In genomic region chr22:25930710-25931353, GRCh38 we compare ENCODE assay signal across 18 cellular contexts.
DNase-seq lines count a peak whose midpoint lies in the region; ATAC-seq, FAIRE-seq and TF ChIP-seq lines count a peak whose summit lies in the region.
"Had no signal": no experiment of that assay in that cellular context is flagged by ENCODE, and none has a peak within 500 bp of the region (broad histone marks: within the 10 kb centered on the region; RNA-seq: fewer than 3 reads in every experiment).

No MANE protein-coding gene starts in this region.

- TF ChIP-seq POLR2A in testis (IDR thresholded peaks at IDR 0.05) = no peak

- H3K9me2 ChIP-seq in OCI-LY7 (ENCODE audit: insufficient read depth, low read length) = no peaks in the 10 kb centered on the region

- H3K4me1 ChIP-seq in pancreas (no peaks in the 10 kb centered on the region), testis (no peaks in the 10 kb centered on the region), OCI-LY7 (ENCODE audit: insufficient read depth, low read length, poor library complexity, severe bottlenecking) (no peaks in the 10 kb centered on the region)

- ATAC-seq in pancreas = peak; percentile 50 to 92 (median 78)
- ATAC-seq in GM19035 (IDR thresholded peaks at IDR 0.05; ENCODE audit: unreplicated experiment) = no peak
- ATAC-seq: activated CD4-positive, CD25-positive, alpha-beta regulatory T cell treated with anti-CD3 and anti-CD28 coated beads, Interleukin-2, amount 50 U/mL, for 24 hours; HCT116; left ventricle myocardium superior; T-helper 17 cell had no signal

- BruUV-seq in OCI-LY7 (replicated peaks; lab: Mats Ljungman, UMichigan) = no TSS peak

- intact Hi-C loops in pancreas (cut with DNase I) = no loop called here
- intact Hi-C loops in testis (cut with DNase I; ENCODE audit: low total_unique reads) = no loop called here
- intact Hi-C loops in OCI-LY7 (cut with micrococcal nuclease; ENCODE audit: unreplicated experiment) = no loop called here

- no peaks in the 10 kb centered on the region for H3K79me2 ChIP-seq in OCI-LY7 (ENCODE audit: insufficient read depth, low read depth, low read length)

- H3K27me3 ChIP-seq in pancreas = no peaks in the 10 kb centered on the region
- H3K27me3 ChIP-seq in testis = no peaks in the 10 kb centered on the region

- CTCF ChIA-PET in OCI-LY7 (lab: Charles Lee; ENCODE audit: unreplicated experiment) = no interaction called here

- FAIRE-seq in pancreas (lab: Jason Lieb, UNC) = no peak

- H3K36me3 ChIP-seq in pancreas = no peaks in the 10 kb centered on the region
- no peaks in the 10 kb centered on the region for H3K36me3 ChIP-seq in testis (ENCODE audit: low read depth, missing control alignments)
- no peaks in the 10 kb centered on the region for H3K36me3 ChIP-seq in OCI-LY7 (ENCODE audit: insufficient read depth, low read length)

- no peaks in the 10 kb centered on the region for H3K9me3 ChIP-seq in pancreas
- H3K9me3 ChIP-seq in testis = no peaks in the 10 kb centered on the region
- H3K9me3 ChIP-seq in OCI-LY7 (ENCODE audit: low read length) = no peaks in the 10 kb centered on the region
- H3K9me3 ChIP-seq: thoracic aorta had no signal

- 24 to 31% methylated on average over 10 of the region's 10 CpGs for WGBS in pancreas, 2 donors
- WGBS in testis, 2 donors = 64 to 74% methylated on average over 7 to 10 of the region's 10 CpGs

- H4K20me1 ChIP-seq in OCI-LY7 (ENCODE audit: insufficient read depth, low read length) = no peaks in the 10 kb centered on the region

- no peak overlapping the region for H3K4me2 ChIP-seq in OCI-LY7 (ENCODE audit: low read length)

- TF ChIP-seq CTCF in pancreas (IDR thresholded peaks at IDR 0.05) (no peak), testis (IDR thresholded peaks at IDR 0.05) (no peak), OCI-LY7 (conservative IDR thresholded peaks at IDR 0.05; ENCODE audit: low read length) (no peak)

- POLR2A ChIA-PET in OCI-LY7 (lab: Charles Lee) = no interaction called here

- DNase-seq in NCI-H1092 treated with DMSO at 0.1 percent for 48 hours (lab: John Stamatoyannopoulos, UW) = peak; percentile 98
- peak; percentile 27 for DNase-seq in NCI-H2029 treated with DMSO at 0.1 percent for 48 hours (lab: John Stamatoyannopoulos, UW)
- DNase-seq in NCI-H748 treated with DMSO at 0.1 percent for 48 hours (lab: John Stamatoyannopoulos, UW) = peak; percentile 96
- peak in 1 of 6 donors; percentile 11 for DNase-seq in pancreas
- no peak for DNase-seq in testis
- DNase-seq in OCI-LY7 (ENCODE audit: low spot score) = no peak
- DNase-seq: activated gamma-delta T cell treated with Interleukin-2 at 50 U/mL for 16 hours; anterior cingulate cortex; DMS 273 treated with DMSO at 0.1 percent for 48 hours; Kasumi-1; left ventricle myocardium superior; stimulated activated CD4-positive, alpha-beta T cell treated with anti-CD3 and anti-CD28 coated beads, Interleukin-2, amount 100 ng/mL, for 48 hours; stimulated activated CD8-positive, alpha-beta memory T cell treated with anti-CD3 and anti-CD28 coated beads, Interleukin-4, amount 100 ng/mL, for 48 hours; T-helper 17 cell had no signal

- H3K27ac ChIP-seq in pancreas = no peak overlapping the region
- no peak overlapping the region for H3K27ac ChIP-seq in testis
- H3K27ac ChIP-seq in OCI-LY7 (ENCODE audit: low read depth, low read length, poor library complexity, severe bottlenecking) = no peak overlapping the region
- H3K27ac ChIP-seq: thoracic aorta had no signal

- H2AFZ ChIP-seq in OCI-LY7 (ENCODE audit: low read length) = no peak overlapping the region

- H3K4me3 ChIP-seq in pancreas = no peak overlapping the region
- no peak overlapping the region for H3K4me3 ChIP-seq in testis
- H3K4me3 ChIP-seq in OCI-LY7 (ENCODE audit: low read depth, low read length, poor library complexity, severe bottlenecking) = no peak overlapping the region
- H3K4me3 ChIP-seq: thoracic aorta had no signal

Comparison
In these comparisons a context has a peak if more than half of its experiments do, and no peak if none do; other contexts are left out.
1. DNase-seq: peak in NCI-H1092 treated with DMSO at 0.1 percent for 48 hours (single experiment), NCI-H2029 treated with DMSO at 0.1 percent for 48 hours (single experiment) and NCI-H748 treated with DMSO at 0.1 percent for 48 hours (single experiment); none in testis (single experiment) and OCI-LY7 (single experiment).